ENCODE assay signal across 2 cellular contexts in the genomic region with DNA sequence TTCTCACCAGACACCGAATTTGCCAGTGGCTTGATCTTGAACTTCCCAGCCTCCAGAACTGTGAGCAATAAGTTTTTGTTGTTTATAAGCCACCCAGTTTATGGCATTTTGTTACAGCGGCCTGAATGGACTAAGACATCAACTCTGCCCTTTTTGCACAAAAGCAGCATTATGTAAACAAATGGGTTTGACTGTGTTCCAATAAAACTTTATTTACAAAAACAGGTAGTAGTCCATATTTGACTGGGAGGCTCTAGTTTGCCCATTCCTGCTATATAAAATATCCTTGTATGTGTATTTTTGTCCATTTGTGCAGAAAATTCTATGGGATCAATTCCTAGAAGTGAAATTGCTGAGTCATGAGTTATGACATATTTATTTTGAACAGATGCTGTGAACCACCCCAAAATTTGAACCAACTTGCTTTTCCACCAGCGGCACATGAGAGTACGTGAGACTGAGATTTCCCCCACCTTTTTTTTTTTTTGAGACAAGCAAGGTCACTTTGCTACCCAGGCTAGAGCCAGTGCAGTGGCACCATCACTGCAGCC.
TF ChIP-seq lines count a peak whose summit lies in the region.

No MANE protein-coding gene starts in this region.

TF ChIP-seq in HepG2, 621 proteins besides CTCF, POLR2A, EP300 and RAD21 (continued from another document and continues in another):
- TF ChIP-seq ZBTB40 (IDR thresholded peaks at IDR 0.05) (peak; percentile 45), ZBTB40 (CRISPR knock-in tag; IDR thresholded peaks at IDR 0.05) (peak; percentile 52; the same call in 1 of the 2 replicates), ZNF644 (CRISPR knock-in tag; IDR thresholded peaks at IDR 0.05; ENCODE audit: low read depth) (no peak), SNAI1 (CRISPR knock-in tag; IDR thresholded peaks at IDR 0.05; ENCODE audit: borderline replicate concordance) (no peak), ZNF782 (CRISPR knock-in tag; IDR thresholded peaks at IDR 0.05; ENCODE audit: borderline replicate concordance) (no peak), THAP8 (CRISPR knock-in tag; IDR thresholded peaks at IDR 0.05; ENCODE audit: borderline replicate concordance) (no peak), ZFP90 (CRISPR knock-in tag; IDR thresholded peaks at IDR 0.05; ENCODE audit: borderline replicate concordance) (no peak), TSC22D2 (CRISPR knock-in tag; IDR thresholded peaks at IDR 0.05; ENCODE audit: borderline replicate concordance) (no peak), ZFP82 (CRISPR knock-in tag; IDR thresholded peaks at IDR 0.05; ENCODE audit: borderline replicate concordance) (no peak), NFIB (CRISPR knock-in tag; IDR thresholded peaks at IDR 0.05; ENCODE audit: borderline replicate concordance) (no peak), ZFP62 (CRISPR knock-in tag; IDR thresholded peaks at IDR 0.05) (no peak), TOPORS (CRISPR knock-in tag; IDR thresholded peaks at IDR 0.05) (no peak), NFE2L2 (IDR thresholded peaks at IDR 0.05; ENCODE audit: low read length) (peak; percentile 91), SP140L (CRISPR knock-in tag; IDR thresholded peaks at IDR 0.05; ENCODE audit: borderline replicate concordance) (no peak), ZNF460 (CRISPR knock-in tag; IDR thresholded peaks at IDR 0.05; ENCODE audit: borderline replicate concordance) (no peak)
- TF ChIP-seq, protein P1, sequence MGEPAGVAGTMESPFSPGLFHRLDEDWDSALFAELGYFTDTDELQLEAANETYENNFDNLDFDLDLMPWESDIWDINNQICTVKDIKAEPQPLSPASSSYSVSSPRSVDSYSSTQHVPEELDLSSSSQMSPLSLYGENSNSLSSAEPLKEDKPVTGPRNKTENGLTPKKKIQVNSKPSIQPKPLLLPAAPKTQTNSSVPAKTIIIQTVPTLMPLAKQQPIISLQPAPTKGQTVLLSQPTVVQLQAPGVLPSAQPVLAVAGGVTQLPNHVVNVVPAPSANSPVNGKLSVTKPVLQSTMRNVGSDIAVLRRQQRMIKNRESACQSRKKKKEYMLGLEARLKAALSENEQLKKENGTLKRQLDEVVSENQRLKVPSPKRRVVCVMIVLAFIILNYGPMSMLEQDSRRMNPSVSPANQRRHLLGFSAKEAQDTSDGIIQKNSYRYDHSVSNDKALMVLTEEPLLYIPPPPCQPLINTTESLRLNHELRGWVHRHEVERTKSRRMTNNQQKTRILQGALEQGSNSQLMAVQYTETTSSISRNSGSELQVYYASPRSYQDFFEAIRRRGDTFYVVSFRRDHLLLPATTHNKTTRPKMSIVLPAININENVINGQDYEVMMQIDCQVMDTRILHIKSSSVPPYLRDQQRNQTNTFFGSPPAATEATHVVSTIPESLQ (CRISPR knock-in tag; conservative IDR thresholded peaks at IDR 0.05), result no peak

TF ChIP-seq in K562, 482 proteins besides CTCF, POLR2A, EP300 and RAD21 (continued from another document and continues in another):
- no peak for TF ChIP-seq ZNF830 (CRISPR knock-in tag; IDR thresholded peaks at IDR 0.05)
- no peak for TF ChIP-seq SIX5 (IDR thresholded peaks at IDR 0.05; ENCODE audit: borderline replicate concordance in 1 of 2, insufficient read depth in 1 of 2, low read depth in 1 of 2, low read length in 2 of 2)
- no peak for TF ChIP-seq MYNN (IDR thresholded peaks at IDR 0.05)
- no peak for TF ChIP-seq MYNN (CRISPR knock-in tag; IDR thresholded peaks at IDR 0.05)
- no peak for TF ChIP-seq ZNF431 (CRISPR knock-in tag; IDR thresholded peaks at IDR 0.05)
- TF ChIP-seq HMG20B (CRISPR knock-in tag; IDR thresholded peaks at IDR 0.05), result no peak
- no peak for TF ChIP-seq TBL1XR1 (IDR thresholded peaks at IDR 0.05; ENCODE audit: low read length in 2 of 2)
- TF ChIP-seq STAT5A (IDR thresholded peaks at IDR 0.05; ENCODE audit: borderline replicate concordance, low read length), result no peak
- TF ChIP-seq MAFG (tag; conservative IDR thresholded peaks at IDR 0.05), result peak; percentile 95
- no peak for TF ChIP-seq CHD7 (IDR thresholded peaks at IDR 0.05; ENCODE audit: low read depth, low read length)
- TF ChIP-seq ZNF316 (IDR thresholded peaks at IDR 0.05), result peak; percentile 97
- no peak for TF ChIP-seq CXXC5 (CRISPR knock-in tag; IDR thresholded peaks at IDR 0.05)
- TF ChIP-seq HDAC3 (IDR thresholded peaks at IDR 0.05; ENCODE audit: borderline replicate concordance, partially characterized antibody), result no peak
- peak; percentile 47 for TF ChIP-seq NFE2 (IDR thresholded peaks at IDR 0.05; ENCODE audit: low read depth)
- no peak for TF ChIP-seq ZNF324 (CRISPR knock-in tag; IDR thresholded peaks at IDR 0.05)
- TF ChIP-seq JUNB (CRISPR knock-in tag; conservative IDR thresholded peaks at IDR 0.05), result no peak
- TF ChIP-seq ZNF347 (CRISPR knock-in tag; IDR thresholded peaks at IDR 0.05; ENCODE audit: low read depth), result no peak
- TF ChIP-seq ZBTB40 (IDR thresholded peaks at IDR 0.05), result peak; percentile 90
- peak; percentile 73 for TF ChIP-seq ZBTB40 (CRISPR knock-in tag; IDR thresholded peaks at IDR 0.05)
- TF ChIP-seq ZNF3 (CRISPR knock-in tag; IDR thresholded peaks at IDR 0.05), result no peak
- no peak for TF ChIP-seq E2F3 (CRISPR knock-in tag; IDR thresholded peaks at IDR 0.05)
- TF ChIP-seq MTA3 (IDR thresholded peaks at IDR 0.05; ENCODE audit: borderline replicate concordance), result no peak
- peak; percentile 62; the same call in 1 of the 2 replicates for TF ChIP-seq NFE2L1 (tag; IDR thresholded peaks at IDR 0.05; ENCODE audit: borderline replicate concordance, low read depth)
- TF ChIP-seq ZNF57 (CRISPR knock-in tag; IDR thresholded peaks at IDR 0.05), result no peak
- no peak for TF ChIP-seq KDM5B (IDR thresholded peaks at IDR 0.05; ENCODE audit: insufficient replicate concordance, low read depth, low read length)
- peak; percentile 97 for TF ChIP-seq MAFK (IDR thresholded peaks at IDR 0.05; ENCODE audit: low read length)
- no peak for TF ChIP-seq TGIF2 (CRISPR knock-in tag; IDR thresholded peaks at IDR 0.05)
- TF ChIP-seq NR3C1 (CRISPR knock-in tag; IDR thresholded peaks at IDR 0.05), result no peak
- no peak for TF ChIP-seq TAF9B (IDR thresholded peaks at IDR 0.05; ENCODE audit: partially characterized antibody)
- no peak for TF ChIP-seq KHSRP (IDR thresholded peaks at IDR 0.05)
- no peak for TF ChIP-seq CBX1 (IDR thresholded peaks at IDR 0.05; ENCODE audit: low read depth)
